ENCODE assay signal across 9 cellular contexts in genomic region chr1:4621646-4622045, GRCh38. TPM values are rescaled to one million over a fixed set of nuclear protein-coding genes. Genes with fewer than 3 reads are reported as not detected.
"Had no signal": no experiment of that assay in that cellular context is flagged by ENCODE, and none has a peak within 500 bp of the region (broad histone marks: within the 10 kb centered on the region; RNA-seq: fewer than 3 reads in every experiment).

No MANE protein-coding gene starts in this region.

- H2AFZ ChIP-seq: GM23338 had no signal

- H3K4me3 ChIP-seq: GM23338 had no signal

- DNase-seq: H9, HCEC 1CT, KBM-7 had no signal

- FAIRE-seq: H1, H54, HTR-8/SVneo had no signal

- ATAC-seq: GM23338 had no signal

- H3K4me2 ChIP-seq: GM23338 had no signal

RNA-seq across cellular contexts. Expression of gene AJAP1, which starts 32.8 kb away (rescaled TPM):
- total RNA-seq: GM23338, HT-29 had no signal
- polyA plus RNA-seq: GM23338, IgD-negative memory B cell had no signal
